Comparison of ENCODE assay signal across 12 cellular contexts in genomic region chr2:23523651-23524260, GRCh38.
A peak's percentile ranks its signal among the peaks of the same experiment; 100 is the strongest.
DNase-seq lines count a peak whose midpoint lies in the region; ATAC-seq, FAIRE-seq and TF ChIP-seq lines count a peak whose summit lies in the region.
"Had no signal": no experiment of that assay in that cellular context is flagged by ENCODE, and none has a peak within 500 bp of the region (broad histone marks: within the 10 kb centered on the region; RNA-seq: fewer than 3 reads in every experiment).

No MANE protein-coding gene starts in this region.

- H3K9me3 ChIP-seq in WERI-Rb-1 (ENCODE audit: severe bottlenecking) (no peaks in the 10 kb centered on the region), hepatocyte (ENCODE audit: low read depth) (no peaks in the 10 kb centered on the region), stomach smooth muscle (ENCODE audit: control insufficient read depth in 2 of 2, low read length in 2 of 2) (no peaks in the 10 kb centered on the region)

- H2AFZ ChIP-seq in hepatocyte: no peak overlapping the region

- WGBS in hepatocyte (ENCODE audit: low lambda C conversion rate, missing lambda C conversion rate): 62% methylated on average over 16 of the region's 16 CpGs

- no peak for TF ChIP-seq CTCF in WERI-Rb-1 (IDR thresholded peaks at IDR 0.05; ENCODE audit: low read depth, low read length)
- TF ChIP-seq CTCF in hepatocyte (IDR thresholded peaks at IDR 0.05; ENCODE audit: poor library complexity): no peak

- FAIRE-seq in GM19239 (lab: Jason Lieb, UNC): peak; percentile 45
- FAIRE-seq: GM18507 had no signal

- H3K27ac ChIP-seq in WERI-Rb-1: peak overlapping the region; percentile 40
- peak overlapping the region; percentile 75 for H3K27ac ChIP-seq in hepatocyte
- H3K27ac ChIP-seq in stomach smooth muscle (ENCODE audit: low read length): peak overlapping the region; percentile 96

- H3K4me2 ChIP-seq in hepatocyte: peak overlapping the region; percentile 33

- H3K4me1 ChIP-seq in hepatocyte (ENCODE audit: insufficient read depth): peaks cover 20% of the 10 kb centered on the region
- peaks cover 62% of the 10 kb centered on the region for H3K4me1 ChIP-seq in stomach smooth muscle (ENCODE audit: control insufficient read depth, insufficient read depth, low read length)

- H3K4me3 ChIP-seq in WERI-Rb-1 (ENCODE audit: low read depth, low read length) (no peak overlapping the region), hepatocyte (no peak overlapping the region), stomach smooth muscle (ENCODE audit: low read length in 2 of 2) (peak overlapping the region in 1 of 2 donors; percentile 49)
- H3K4me3 ChIP-seq: lung had no signal

- no peaks in the 10 kb centered on the region for H4K20me1 ChIP-seq in hepatocyte (ENCODE audit: insufficient read depth, poor library complexity, severe bottlenecking)

- ATAC-seq in HG03159 (IDR thresholded peaks at IDR 0.05; ENCODE audit: unreplicated experiment): no peak

- no peaks in the 10 kb centered on the region for H3K79me2 ChIP-seq in hepatocyte

- H3K27me3 ChIP-seq in WERI-Rb-1 (ENCODE audit: insufficient read depth, low read depth, severe bottlenecking) (no peaks in the 10 kb centered on the region), hepatocyte (no peaks in the 10 kb centered on the region), stomach smooth muscle (ENCODE audit: control insufficient read depth in 1 of 2, insufficient read depth in 2 of 2, low read length in 2 of 2) (no peaks in the 10 kb centered on the region)

- DNase-seq in GM19239 (ENCODE audit: insufficient read length, low spot score) (no peak), WERI-Rb-1 (peak; percentile 79), hepatocyte (ENCODE audit: low spot score) (peak; percentile 31), HuH-7 (ENCODE audit: low spot score) (no peak), NCI-H2171 (lab: John Stamatoyannopoulos, UW) (no peak), CD1c-positive myeloid dendritic cell (ENCODE audit: extremely low spot score) (no peak)
- DNase-seq: activated CD4-positive, alpha-beta T cell treated with anti-CD3 and anti-CD28 coated beads, Interleukin-2, amount 50 U/mL, for 48 hours; NCI-H2029 had no signal

- H3K9me2 ChIP-seq in hepatocyte (replicated peaks; ENCODE audit: insufficient read depth): no peaks in the 10 kb centered on the region

- H3K9ac ChIP-seq in stomach smooth muscle (ENCODE audit: low read length in 2 of 2): peak overlapping the region; percentile 58 to 61

- H3K36me3 ChIP-seq in WERI-Rb-1 (no peaks in the 10 kb centered on the region), hepatocyte (replicated peaks; ENCODE audit: insufficient read depth, low read depth) (no peaks in the 10 kb centered on the region), stomach smooth muscle (ENCODE audit: control insufficient read depth in 2 of 2, insufficient read depth in 2 of 2, low read length in 2 of 2) (no peaks in the 10 kb centered on the region)

Comparison
In these comparisons a context has a peak if more than half of its experiments do, and no peak if none do; other contexts are left out.
1. DNase-seq: peak in WERI-Rb-1 (single experiment) and hepatocyte (single experiment); none in GM19239 (single experiment), HuH-7 (single experiment), NCI-H2171 (single experiment) and CD1c-positive myeloid dendritic cell (single experiment).
2. H3K27ac ChIP-seq: peak in every context shown above with its lines; median percentile 96 in stomach smooth muscle; 75 in hepatocyte; 40 in WERI-Rb-1.